In the genomic region with DNA sequence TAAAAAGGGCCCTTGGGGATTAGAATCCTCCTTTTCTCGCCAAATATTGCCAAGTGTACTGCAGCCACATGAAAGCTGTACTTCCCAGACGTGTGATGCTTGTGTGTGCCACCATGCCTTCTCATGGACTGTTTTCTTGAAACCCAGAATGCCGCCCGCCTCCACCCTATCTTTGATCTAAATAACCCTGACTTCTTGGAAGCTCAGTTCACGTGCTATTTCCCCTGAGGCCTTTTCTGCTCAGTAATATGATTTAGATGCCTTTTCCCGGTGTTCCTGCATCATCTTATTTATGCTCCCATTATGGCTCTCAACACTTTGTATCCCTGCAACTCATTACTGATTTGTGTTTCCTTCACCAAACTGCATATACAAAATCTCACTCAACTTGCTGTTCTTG, we compare ENCODE assay signal across 19 cellular contexts.
"Had no signal": no experiment of that assay in that cellular context is flagged by ENCODE, and none has a peak within 500 bp of the region (broad histone marks: within the 10 kb centered on the region; RNA-seq: fewer than 3 reads in every experiment).

No MANE protein-coding gene starts in this region.

- DNase-seq: MG63, NCI-H1092, NCI-H1105 treated with DMSO at 0.1 percent for 48 hours, NCI-H1436, NCI-H187, NCI-H2029, NCI-H2081 treated with DMSO at 0.1 percent for 48 hours, NCI-H2171, NCI-H226, NCI-H446, NCI-H510A, NCI-H524 treated with DMSO at 0.1 percent for 48 hours, NCI-H69, NCI-H774, Right ventricle myocardium superior, RPMI8226, SIG-M5, SK-N-SH had no signal

- H3K36me3 ChIP-seq: SJSA1 had no signal

- H3K4me3 ChIP-seq: MG63, SJSA1 had no signal

- H3K9me3 ChIP-seq: MG63, SJSA1, SK-N-SH had no signal

- H3K27ac ChIP-seq: SJSA1 had no signal

- H3K9me2 ChIP-seq: SK-N-SH had no signal

- H3K27me3 ChIP-seq: MG63, SJSA1 had no signal
